ENCODE assay signal across 11 cellular contexts in the genomic region with DNA sequence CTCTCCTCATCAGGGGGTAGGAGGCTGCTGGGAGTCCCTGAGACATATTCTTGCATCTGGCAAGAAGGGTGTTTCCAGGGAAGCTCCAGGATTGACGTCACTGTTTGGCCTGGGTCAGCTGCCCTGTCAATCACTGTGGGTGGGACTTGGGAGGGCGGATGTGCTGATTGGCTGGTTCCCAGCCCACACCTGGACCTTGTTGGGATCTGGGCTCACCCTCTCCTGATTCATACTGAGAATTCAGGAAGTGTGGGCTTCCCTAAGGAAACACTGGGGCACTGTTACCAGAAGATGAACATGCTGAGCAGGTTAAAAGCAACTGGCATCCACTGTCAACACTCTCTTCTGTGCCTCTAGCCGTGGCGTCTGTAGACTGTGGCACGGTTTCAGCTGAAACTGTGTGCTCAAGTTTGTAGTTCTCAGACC. TPM values are rescaled to one million over a fixed set of nuclear protein-coding genes. Genes with fewer than 3 reads are reported as not detected.
A peak's percentile ranks its signal among the peaks of the same experiment; 100 is the strongest.
DNase-seq lines count a peak whose midpoint lies in the region; ATAC-seq and TF ChIP-seq lines count a peak whose summit lies in the region.
"Had no signal": no experiment of that assay in that cellular context is flagged by ENCODE, and none has a peak within 500 bp of the region (broad histone marks: within the 10 kb centered on the region; RNA-seq: fewer than 3 reads in every experiment).

No MANE protein-coding gene starts in this region.

- no peak overlapping the region for H3K4me3 Mint-ChIP-seq in activated CD4-positive, alpha-beta T cell treated with anti-CD3 and anti-CD28 coated beads, Interleukin-2, amount 10 ng/mL, durations not matched to agents 24 days and 14 days
- H3K4me3 Mint-ChIP-seq: activated B cell treated with CpG ODN at 0.5 μM for 24 hours had no signal

- H3K36me3 ChIP-seq in muscle layer of duodenum (ENCODE audit: control insufficient read depth in 1 of 2, insufficient read depth in 2 of 2, low read length in 2 of 2), result peaks cover 0 to 7% of the 10 kb centered on the region in 2 donors

- H3K27ac Mint-ChIP-seq in activated CD4-positive, alpha-beta T cell treated with anti-CD3 and anti-CD28 coated beads, Interleukin-2, amount 10 ng/mL, durations not matched to agents 24 days and 14 days, result no peak overlapping the region
- H3K27ac Mint-ChIP-seq: activated B cell treated with CpG ODN at 0.5 μM for 24 hours, immature natural killer cell had no signal

- no peaks in the 10 kb centered on the region for H3K9me3 ChIP-seq in muscle layer of duodenum (ENCODE audit: control insufficient read depth in 1 of 2, low read length in 2 of 2)

- intact Hi-C loops in activated CD4-positive, alpha-beta T cell treated with anti-CD3 and anti-CD28 coated beads, Interleukin-2, amount 10 ng/mL, durations not matched to agents 24 days and 14 days (cut with micrococcal nuclease), result no loop called here

- no peaks in the 10 kb centered on the region for H3K36me3 Mint-ChIP-seq in activated CD4-positive, alpha-beta T cell treated with anti-CD3 and anti-CD28 coated beads, Interleukin-2, amount 10 ng/mL, durations not matched to agents 24 days and 14 days (ENCODE audit: low read depth)

- peaks cover 3% of the 10 kb centered on the region for H3K9me3 Mint-ChIP-seq in activated CD4-positive, alpha-beta T cell treated with anti-CD3 and anti-CD28 coated beads, Interleukin-2, amount 10 ng/mL, durations not matched to agents 24 days and 14 days
- H3K9me3 Mint-ChIP-seq: activated B cell treated with CpG ODN at 0.5 μM for 24 hours, immature natural killer cell had no signal

- H3K4me3 ChIP-seq in muscle layer of duodenum (ENCODE audit: low read depth in 1 of 2, low read length in 2 of 2), result peak overlapping the region; percentile 0 to 12

- H3K27ac ChIP-seq in muscle layer of duodenum (ENCODE audit: low read length), result no peak overlapping the region

- ATAC-seq in esophagus mucosa (peak; percentile 73), SK-N-SH treated with all-trans-retinoic acid at 6 μM for 48 hours (no peak)

- H3K4me1 ChIP-seq in muscle layer of duodenum (ENCODE audit: control insufficient read depth in 1 of 2, insufficient read depth in 2 of 2, low read length in 2 of 2), result peaks cover 6 to 9% of the 10 kb centered on the region in 2 donors

- peaks cover 2% of the 10 kb centered on the region for H3K27me3 Mint-ChIP-seq in activated CD4-positive, alpha-beta T cell treated with anti-CD3 and anti-CD28 coated beads, Interleukin-2, amount 10 ng/mL, durations not matched to agents 24 days and 14 days

- peak; percentile 23 for DNase-seq in EL
- DNase-seq in NCI-H460 (ENCODE audit: extremely low read depth, low read depth), result peak; percentile 30
- no peak for DNase-seq in AG08395 (ENCODE audit: low spot score)
- DNase-seq in HuH-7 (ENCODE audit: low spot score), result no peak
- no peak for DNase-seq in activated CD4-positive, alpha-beta T cell treated with anti-CD3 and anti-CD28 coated beads, Interleukin-2, amount 10 ng/mL, durations not matched to agents 24 days and 14 days
- DNase-seq: activated B cell treated with CpG ODN at 0.5 μM for 24 hours, immature natural killer cell, NCI-H187 treated with DMSO at 0.1 percent for 48 hours had no signal

- peaks cover 2% of the 10 kb centered on the region for H3K4me1 Mint-ChIP-seq in activated CD4-positive, alpha-beta T cell treated with anti-CD3 and anti-CD28 coated beads, Interleukin-2, amount 10 ng/mL, durations not matched to agents 24 days and 14 days
- H3K4me1 Mint-ChIP-seq: activated B cell treated with CpG ODN at 0.5 μM for 24 hours had no signal

- no peaks in the 10 kb centered on the region for H3K27me3 ChIP-seq in muscle layer of duodenum (ENCODE audit: low read depth, low read length)

TF ChIP-seq in SK-N-SH treated with all-trans-retinoic acid at 6 μM for 48 hours, 23 proteins besides CTCF, POLR2A, EP300 and RAD21 (continues in another document):
- TF ChIP-seq PPARA (CRISPR knock-in tag; IDR thresholded peaks at IDR 0.05; ENCODE audit: borderline replicate concordance), result no peak
- TF ChIP-seq, protein P1, sequence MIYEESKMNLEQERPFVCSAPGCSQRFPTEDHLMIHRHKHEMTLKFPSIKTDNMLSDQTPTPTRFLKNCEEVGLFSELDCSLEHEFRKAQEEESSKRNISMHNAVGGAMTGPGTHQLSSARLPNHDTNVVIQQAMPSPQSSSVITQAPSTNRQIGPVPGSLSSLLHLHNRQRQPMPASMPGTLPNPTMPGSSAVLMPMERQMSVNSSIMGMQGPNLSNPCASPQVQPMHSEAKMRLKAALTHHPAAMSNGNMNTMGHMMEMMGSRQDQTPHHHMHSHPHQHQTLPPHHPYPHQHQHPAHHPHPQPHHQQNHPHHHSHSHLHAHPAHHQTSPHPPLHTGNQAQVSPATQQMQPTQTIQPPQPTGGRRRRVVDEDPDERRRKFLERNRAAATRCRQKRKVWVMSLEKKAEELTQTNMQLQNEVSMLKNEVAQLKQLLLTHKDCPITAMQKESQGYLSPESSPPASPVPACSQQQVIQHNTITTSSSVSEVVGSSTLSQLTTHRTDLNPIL (CRISPR knock-in tag; IDR thresholded peaks at IDR 0.05; ENCODE audit: low read depth), result no peak
- TF ChIP-seq, protein P2, sequence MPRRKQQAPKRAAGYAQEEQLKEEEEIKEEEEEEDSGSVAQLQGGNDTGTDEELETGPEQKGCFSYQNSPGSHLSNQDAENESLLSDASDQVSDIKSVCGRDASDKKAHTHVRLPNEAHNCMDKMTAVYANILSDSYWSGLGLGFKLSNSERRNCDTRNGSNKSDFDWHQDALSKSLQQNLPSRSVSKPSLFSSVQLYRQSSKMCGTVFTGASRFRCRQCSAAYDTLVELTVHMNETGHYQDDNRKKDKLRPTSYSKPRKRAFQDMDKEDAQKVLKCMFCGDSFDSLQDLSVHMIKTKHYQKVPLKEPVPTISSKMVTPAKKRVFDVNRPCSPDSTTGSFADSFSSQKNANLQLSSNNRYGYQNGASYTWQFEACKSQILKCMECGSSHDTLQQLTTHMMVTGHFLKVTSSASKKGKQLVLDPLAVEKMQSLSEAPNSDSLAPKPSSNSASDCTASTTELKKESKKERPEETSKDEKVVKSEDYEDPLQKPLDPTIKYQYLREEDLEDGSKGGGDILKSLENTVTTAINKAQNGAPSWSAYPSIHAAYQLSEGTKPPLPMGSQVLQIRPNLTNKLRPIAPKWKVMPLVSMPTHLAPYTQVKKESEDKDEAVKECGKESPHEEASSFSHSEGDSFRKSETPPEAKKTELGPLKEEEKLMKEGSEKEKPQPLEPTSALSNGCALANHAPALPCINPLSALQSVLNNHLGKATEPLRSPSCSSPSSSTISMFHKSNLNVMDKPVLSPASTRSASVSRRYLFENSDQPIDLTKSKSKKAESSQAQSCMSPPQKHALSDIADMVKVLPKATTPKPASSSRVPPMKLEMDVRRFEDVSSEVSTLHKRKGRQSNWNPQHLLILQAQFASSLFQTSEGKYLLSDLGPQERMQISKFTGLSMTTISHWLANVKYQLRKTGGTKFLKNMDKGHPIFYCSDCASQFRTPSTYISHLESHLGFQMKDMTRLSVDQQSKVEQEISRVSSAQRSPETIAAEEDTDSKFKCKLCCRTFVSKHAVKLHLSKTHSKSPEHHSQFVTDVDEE (CRISPR knock-in tag; IDR thresholded peaks at IDR 0.05), result no peak
- TF ChIP-seq ESRRG (CRISPR knock-in tag; IDR thresholded peaks at IDR 0.05), result no peak
- TF ChIP-seq ISL1 (CRISPR knock-in tag; IDR thresholded peaks at IDR 0.05), result no peak
- TF ChIP-seq OSR1 (CRISPR knock-in tag; IDR thresholded peaks at IDR 0.05), result no peak
- no peak for TF ChIP-seq TOX (CRISPR knock-in tag; IDR thresholded peaks at IDR 0.05; ENCODE audit: borderline replicate concordance)
- TF ChIP-seq POU6F1 (CRISPR knock-in tag; IDR thresholded peaks at IDR 0.05; ENCODE audit: borderline replicate concordance, low read depth), result no peak
- no peak for TF ChIP-seq ZFP30 (CRISPR knock-in tag; IDR thresholded peaks at IDR 0.05)
- TF ChIP-seq SNAI2 (CRISPR knock-in tag; IDR thresholded peaks at IDR 0.05), result no peak
- TF ChIP-seq ARNTL (CRISPR knock-in tag; IDR thresholded peaks at IDR 0.05; ENCODE audit: borderline replicate concordance, low read depth), result no peak
- TF ChIP-seq RARB (CRISPR knock-in tag; IDR thresholded peaks at IDR 0.05), result no peak
- TF ChIP-seq ZNF565 (CRISPR knock-in tag; conservative IDR thresholded peaks at IDR 0.05; ENCODE audit: low read depth), result no peak

RNA-seq across cellular contexts. Expression of gene CDH26, which starts 36.5 kb away (rescaled TPM):
- total RNA-seq in NCI-H460 (2014; rRNA removed; shearing (Covaris generic)), result 0.22 TPM in 1 of 2 replicates, not detected in the other
- 0.17 and 1.2 TPM in 2 replicates for polyA plus RNA-seq in NCI-H460 (2014; cell fraction: nucleus; rRNA removed)
- total RNA-seq in esophagus mucosa, result 1.3 TPM
- 0.47 and 0.71 TPM in 2 replicates for total RNA-seq in activated CD4-positive, alpha-beta T cell treated with anti-CD3 and anti-CD28 coated beads, Interleukin-2, amount 10 ng/mL, durations not matched to agents 24 days and 14 days
- polyA plus RNA-seq: immature natural killer cell had no signal

RNA-seq across cellular contexts. Expression of gene FAM217B, which starts 54.5 kb away (rescaled TPM):
- total RNA-seq in NCI-H460 (2014; rRNA removed; shearing (Covaris generic)), result 7.2 and 10.7 TPM in 2 replicates
- polyA plus RNA-seq in NCI-H460 (2014; cell fraction: nucleus; rRNA removed), result 4.7 and 5.2 TPM in 2 replicates
- total RNA-seq in esophagus mucosa, result 11.0 TPM
- total RNA-seq in activated CD4-positive, alpha-beta T cell treated with anti-CD3 and anti-CD28 coated beads, Interleukin-2, amount 10 ng/mL, durations not matched to agents 24 days and 14 days, result 26.6 and 29.0 TPM in 2 replicates

RNA-seq across cellular contexts. Expression of gene PPP1R3D, which starts 54.6 kb away (rescaled TPM):
- 10.2 TPM in 2 replicates for total RNA-seq in NCI-H460 (2014; rRNA removed; shearing (Covaris generic))
- 2.9 and 5.4 TPM in 2 replicates for polyA plus RNA-seq in NCI-H460 (2014; cell fraction: nucleus; rRNA removed)
- 8.6 TPM for total RNA-seq in esophagus mucosa
- 6.1 and 6.4 TPM in 2 replicates for total RNA-seq in activated CD4-positive, alpha-beta T cell treated with anti-CD3 and anti-CD28 coated beads, Interleukin-2, amount 10 ng/mL, durations not matched to agents 24 days and 14 days

Comparison
In these comparisons a context has a peak if more than half of its experiments do, and no peak if none do; other contexts are left out.
1. DNase-seq: peak in EL (single experiment) and NCI-H460 (single experiment); none in AG08395 (single experiment), HuH-7 (single experiment) and activated CD4-positive, alpha-beta T cell treated with anti-CD3 and anti-CD28 coated beads, Interleukin-2, amount 10 ng/mL, durations not matched to agents 24 days and 14 days (single experiment).